Comparison of ENCODE assay signal across 10 cellular contexts in the genomic region with DNA sequence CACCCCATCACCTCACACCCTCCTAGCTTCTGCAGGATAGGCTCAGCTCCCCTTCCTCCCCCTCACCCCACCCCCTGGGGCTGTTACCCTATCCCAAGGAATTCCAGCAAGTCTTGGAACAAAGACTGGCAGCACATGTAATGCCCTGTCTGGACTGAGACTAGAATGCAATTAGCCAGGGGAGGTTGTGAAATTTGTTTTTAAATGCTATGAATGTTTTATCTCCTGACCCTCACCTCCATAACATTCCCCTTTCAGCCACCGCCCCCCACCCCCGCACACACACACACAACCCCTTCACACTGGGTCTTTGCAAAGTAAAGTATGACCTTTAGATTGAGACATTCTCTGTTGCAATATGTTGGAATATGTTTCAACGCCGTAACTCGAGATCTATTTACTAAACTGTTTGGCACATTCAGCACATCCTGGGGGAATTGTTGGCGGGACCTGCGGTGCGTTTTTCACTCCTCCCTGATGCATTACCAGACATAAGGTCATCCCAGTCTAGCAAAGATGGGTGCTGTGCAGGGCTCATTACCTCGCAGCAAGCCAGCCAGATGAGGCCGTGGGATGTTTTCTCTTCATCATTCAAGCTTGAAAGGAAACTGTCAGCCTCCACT.
DNase-seq lines count a peak whose midpoint lies in the region; ATAC-seq and TF ChIP-seq lines count a peak whose summit lies in the region.
"Had no signal": no experiment of that assay in that cellular context is flagged by ENCODE, and none has a peak within 500 bp of the region (broad histone marks: within the 10 kb centered on the region; RNA-seq: fewer than 3 reads in every experiment).

No MANE protein-coding gene starts in this region.

- H3K4me3 ChIP-seq in colonic mucosa = no peak overlapping the region
- no peak overlapping the region for H3K4me3 ChIP-seq in lower leg skin (ENCODE audit: low read depth, poor library complexity, severe bottlenecking)
- H3K4me3 ChIP-seq in upper lobe of right lung = no peak overlapping the region

- intact Hi-C loops in colonic mucosa (cut with DNase I) = no loop called here
- intact Hi-C loops in lower leg skin (cut with DNase I; ENCODE audit: low total_unique reads) = no loop called here
- intact Hi-C loops in upper lobe of right lung (cut with DNase I) = no loop called here

- in situ Hi-C loops in GM13976 (cut with MboI; ENCODE audit: low sequenced_read_pairs, unreplicated experiment) = no loop called here

- H3K36me3 ChIP-seq in colonic mucosa = no peaks in the 10 kb centered on the region
- H3K36me3 ChIP-seq in upper lobe of right lung = no peaks in the 10 kb centered on the region

- H3K27ac ChIP-seq in colonic mucosa (no peak overlapping the region), upper lobe of right lung (peak overlapping the region; percentile 32)
- H3K27ac ChIP-seq: 22Rv1 had no signal

- TF ChIP-seq POLR2A in lower leg skin (IDR thresholded peaks at IDR 0.05) = no peak

- H3K9me3 ChIP-seq in colonic mucosa (no peaks in the 10 kb centered on the region), upper lobe of right lung (no peaks in the 10 kb centered on the region)

- no peaks in the 10 kb centered on the region for H3K4me1 ChIP-seq in colonic mucosa
- peaks cover 17% of the 10 kb centered on the region for H3K4me1 ChIP-seq in upper lobe of right lung

- ATAC-seq in upper lobe of right lung (peak; percentile 78), HG03565 (IDR thresholded peaks at IDR 0.05; ENCODE audit: unreplicated experiment) (no peak)

- H3K27me3 ChIP-seq in colonic mucosa (no peaks in the 10 kb centered on the region), upper lobe of right lung (no peaks in the 10 kb centered on the region)

- no peak overlapping the region for H3K9ac ChIP-seq in colonic mucosa (ENCODE audit: low read depth in 2 of 2, low read length in 2 of 2)

- TF ChIP-seq CTCF in colonic mucosa (IDR thresholded peaks at IDR 0.05) (no peak), lower leg skin (IDR thresholded peaks at IDR 0.05) (no peak), upper lobe of right lung (IDR thresholded peaks at IDR 0.05) (no peak), GM13976 (IDR thresholded peaks at IDR 0.05; ENCODE audit: borderline replicate concordance, control extremely low read depth, extremely low read depth, insufficient read depth, missing control alignments) (no peak)

- DNase-seq in DMS 273 (lab: John Stamatoyannopoulos, UW; ENCODE audit: unreplicated experiment) (peak; percentile 44), DMS 273 treated with DMSO at 0.1 percent for 48 hours (lab: John Stamatoyannopoulos, UW) (no peak), colonic mucosa (peak; percentile 22), lower leg skin (ENCODE audit: low spot score in 2 of 2) (peak; percentile 57 to 94), upper lobe of right lung (no peak), GM13976 (ENCODE audit: low spot score) (no peak), hippocampal formation (lab: John Stamatoyannopoulos, UW) (no peak)
- DNase-seq: activated CD8-positive, alpha-beta memory T cell treated with anti-CD3 and anti-CD28 coated beads for 24 hours had no signal

- 31 to 51% methylated on average over 10 of the region's 10 CpGs for WGBS in lower leg skin, 2 donors

Comparison
In these comparisons a context has a peak if more than half of its experiments do, and no peak if none do; other contexts are left out.
1. DNase-seq: peak in DMS 273 (single experiment), colonic mucosa (single experiment) and lower leg skin (2 of 2); none in DMS 273 treated with DMSO at 0.1 percent for 48 hours (single experiment), upper lobe of right lung (single experiment), GM13976 (single experiment) and hippocampal formation (0 of 2).